Comparison of ENCODE assay signal across 1 cellular context in the genomic region with DNA sequence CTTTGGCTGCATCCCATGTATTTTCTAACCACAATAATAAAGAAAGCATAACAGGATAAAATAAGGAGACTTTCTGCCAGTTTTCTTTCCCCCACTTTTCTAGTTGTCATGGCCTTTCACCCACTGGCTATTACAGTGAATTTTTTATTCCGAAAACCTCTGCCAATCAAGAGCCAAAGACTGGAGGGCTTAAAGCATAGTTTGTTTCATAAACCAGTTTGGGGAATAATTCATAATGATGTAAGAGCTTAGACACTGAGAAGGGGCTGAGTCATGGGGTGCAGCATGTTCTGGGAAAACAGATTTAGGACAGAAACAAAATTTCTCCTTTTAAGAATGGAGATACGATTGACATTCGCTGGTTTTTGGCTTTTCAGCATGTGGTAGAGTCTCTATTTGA.
TF ChIP-seq lines count a peak whose summit lies in the region.

No MANE protein-coding gene starts in this region.

TF ChIP-seq in K562, 482 proteins besides CTCF, POLR2A, EP300 and RAD21:
- TF ChIP-seq NFIC (IDR thresholded peaks at IDR 0.05) (no peak), SMAD1 (IDR thresholded peaks at IDR 0.05; ENCODE audit: low read depth, low read length, partially characterized antibody) (no peak), MEIS2 (IDR thresholded peaks at IDR 0.05; ENCODE audit: partially characterized antibody) (peak; percentile 14), ZNF12 (CRISPR knock-in tag; IDR thresholded peaks at IDR 0.05) (no peak), ATF7 (IDR thresholded peaks at IDR 0.05) (no peak)
- TF ChIP-seq, protein P1, sequence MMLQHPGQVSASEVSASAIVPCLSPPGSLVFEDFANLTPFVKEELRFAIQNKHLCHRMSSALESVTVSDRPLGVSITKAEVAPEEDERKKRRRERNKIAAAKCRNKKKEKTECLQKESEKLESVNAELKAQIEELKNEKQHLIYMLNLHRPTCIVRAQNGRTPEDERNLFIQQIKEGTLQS (IDR thresholded peaks at IDR 0.05), result peak; percentile 52
- TF ChIP-seq, protein P1 (CRISPR knock-in tag; conservative IDR thresholded peaks at IDR 0.05), result no peak
- TF ChIP-seq, protein P2, sequence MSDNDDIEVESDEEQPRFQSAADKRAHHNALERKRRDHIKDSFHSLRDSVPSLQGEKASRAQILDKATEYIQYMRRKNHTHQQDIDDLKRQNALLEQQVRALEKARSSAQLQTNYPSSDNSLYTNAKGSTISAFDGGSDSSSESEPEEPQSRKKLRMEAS (CRISPR knock-in tag; IDR thresholded peaks at IDR 0.05), result no peak
- TF ChIP-seq, protein P3, sequence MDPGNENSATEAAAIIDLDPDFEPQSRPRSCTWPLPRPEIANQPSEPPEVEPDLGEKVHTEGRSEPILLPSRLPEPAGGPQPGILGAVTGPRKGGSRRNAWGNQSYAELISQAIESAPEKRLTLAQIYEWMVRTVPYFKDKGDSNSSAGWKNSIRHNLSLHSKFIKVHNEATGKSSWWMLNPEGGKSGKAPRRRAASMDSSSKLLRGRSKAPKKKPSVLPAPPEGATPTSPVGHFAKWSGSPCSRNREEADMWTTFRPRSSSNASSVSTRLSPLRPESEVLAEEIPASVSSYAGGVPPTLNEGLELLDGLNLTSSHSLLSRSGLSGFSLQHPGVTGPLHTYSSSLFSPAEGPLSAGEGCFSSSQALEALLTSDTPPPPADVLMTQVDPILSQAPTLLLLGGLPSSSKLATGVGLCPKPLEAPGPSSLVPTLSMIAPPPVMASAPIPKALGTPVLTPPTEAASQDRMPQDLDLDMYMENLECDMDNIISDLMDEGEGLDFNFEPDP (CRISPR knock-in tag; IDR thresholded peaks at IDR 0.05), result no peak
